Comparison of ENCODE assay signal across 8 cellular contexts in the genomic region with DNA sequence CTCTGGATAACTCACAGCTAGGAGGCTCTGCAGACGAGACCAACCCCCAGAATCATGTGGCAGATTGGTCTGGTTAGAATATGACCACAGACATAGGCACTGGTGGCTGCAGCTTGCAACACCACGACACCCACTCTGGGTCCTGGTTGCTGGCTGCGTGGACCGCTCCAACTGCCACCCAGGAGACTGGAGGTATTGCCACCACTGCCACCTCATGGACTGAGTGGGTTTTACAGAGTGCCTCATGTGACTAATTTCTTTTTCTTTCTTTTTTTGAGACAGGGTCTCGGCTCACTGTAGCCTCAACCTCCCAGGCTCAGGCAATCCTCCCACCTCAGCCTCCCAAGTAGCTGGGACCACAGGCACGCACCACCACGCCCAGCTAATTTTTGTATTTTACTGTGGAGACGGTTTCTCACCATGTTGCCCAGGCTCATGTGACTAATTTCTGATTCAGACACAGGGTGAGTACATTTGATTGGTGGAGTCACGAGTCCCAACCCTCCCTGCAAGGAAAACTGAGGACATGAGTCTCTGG. TPM values are rescaled to one million over a fixed set of nuclear protein-coding genes. Genes with fewer than 3 reads are reported as not detected.
DNase-seq lines count a peak whose midpoint lies in the region; ATAC-seq and TF ChIP-seq lines count a peak whose summit lies in the region.

No MANE protein-coding gene starts in this region.

- H2BK12ac ChIP-seq in H9 (ENCODE audit: insufficient read length, low read depth, low read length) (no peak overlapping the region), mesenchymal stem cell (ENCODE audit: low read length in 2 of 2) (peak overlapping the region; percentile 15 to 69)

- POLR2A ChIA-PET in activated CD4-positive, alpha-beta memory T cell treated with anti-CD3 and anti-CD28 coated beads, Interleukin-2, amount 10 ng/mL, durations not matched to agents 7 days and 5 days (lab: Charles Lee), result interaction anchor here (0.9 to 4.0 kb wide), 11 partner anchors 15 to 484 kb away, joined by 3 to 50 read pairs (median 6); a partner anchor contains a TSS

- H3K9me3 Mint-ChIP-seq in H9, result no peaks in the 10 kb centered on the region
- H3K9me3 Mint-ChIP-seq in activated CD4-positive, alpha-beta memory T cell treated with anti-CD3 and anti-CD28 coated beads, Interleukin-2, amount 10 ng/mL, durations not matched to agents 7 days and 5 days, result no peaks in the 10 kb centered on the region

- no peaks in the 10 kb centered on the region for H4K20me1 ChIP-seq in H9 (ENCODE audit: control insufficient read depth, insufficient read depth, insufficient read length)

- H2BK15ac ChIP-seq in H9 (ENCODE audit: low read depth, low read length) (no peak overlapping the region), mesenchymal stem cell (ENCODE audit: low read depth, poor library complexity, severe bottlenecking) (no peak overlapping the region)

- H2BK20ac ChIP-seq in H9 (ENCODE audit: low read depth, low read length, poor library complexity, severe bottlenecking), result no peak overlapping the region

- H3K79me2 ChIP-seq in H9 (ENCODE audit: insufficient read depth, low read length), result no peaks in the 10 kb centered on the region

- H2AFZ ChIP-seq in H9 (ENCODE audit: low read length) (no peak overlapping the region), mesenchymal stem cell (ENCODE audit: low read depth, low read length) (peak overlapping the region; percentile 54)

- H3K27ac Mint-ChIP-seq in H9, result no peak overlapping the region
- peak overlapping the region; percentile 90 for H3K27ac Mint-ChIP-seq in activated CD4-positive, alpha-beta memory T cell treated with anti-CD3 and anti-CD28 coated beads, Interleukin-2, amount 10 ng/mL, durations not matched to agents 7 days and 5 days

- H3K27ac ChIP-seq in H9 (ENCODE audit: insufficient read length, low read depth, low read length) (no peak overlapping the region), mesenchymal stem cell (ENCODE audit: low read length, poor library complexity, severe bottlenecking) (no peak overlapping the region)

- H3K27me3 Mint-ChIP-seq in H9 (ENCODE audit: low read depth), result no peaks in the 10 kb centered on the region; the same call in 1 of the 2 replicates
- no peaks in the 10 kb centered on the region for H3K27me3 Mint-ChIP-seq in activated CD4-positive, alpha-beta memory T cell treated with anti-CD3 and anti-CD28 coated beads, Interleukin-2, amount 10 ng/mL, durations not matched to agents 7 days and 5 days

- H3K4me1 Mint-ChIP-seq in H9, result peaks cover 8% of the 10 kb centered on the region in 2 experiments
- peaks cover 42% of the 10 kb centered on the region for H3K4me1 Mint-ChIP-seq in activated CD4-positive, alpha-beta memory T cell treated with anti-CD3 and anti-CD28 coated beads, Interleukin-2, amount 10 ng/mL, durations not matched to agents 7 days and 5 days

- no peak overlapping the region for H4K91ac ChIP-seq in H9 (ENCODE audit: insufficient read length, low read depth, low read length)
- H4K91ac ChIP-seq in mesenchymal stem cell (ENCODE audit: low read length), result no peak overlapping the region

- WGBS in H9 (ENCODE audit: extremely low coverage, insufficient read length, low lambda C conversion rate), result no CpG with 5 or more reads among the region's 9 CpGs
- 75% methylated on average over 9 of the region's 9 CpGs for WGBS in mesenchymal stem cell

- DNase-seq in COR-L47 (lab: John Stamatoyannopoulos, UW), result peak; percentile 56
- DNase-seq in H9, result peak; percentile 52
- peak; percentile 15 for DNase-seq in NCI-H748 treated with DMSO at 0.1 percent for 48 hours (lab: John Stamatoyannopoulos, UW)
- DNase-seq in activated CD4-positive, alpha-beta memory T cell treated with anti-CD3 and anti-CD28 coated beads, Interleukin-2, amount 10 ng/mL, durations not matched to agents 7 days and 5 days, result peak; percentile 80
- DNase-seq in effector CD8-positive, alpha-beta T cell (lab: John Stamatoyannopoulos, UW), result peak; percentile 49
- peak; percentile 68 for DNase-seq in mesenchymal stem cell
- peak; percentile 40 for DNase-seq in stimulated activated CD8-positive, alpha-beta memory T cell treated with anti-CD3 and anti-CD28 coated beads, Interleukin-4, amount 100 ng/mL, for 24 hours (ENCODE audit: low read depth)

- H3K27me3 ChIP-seq in H9 (ENCODE audit: insufficient read depth, low read length) (no peaks in the 10 kb centered on the region), mesenchymal stem cell (ENCODE audit: control insufficient read depth in 1 of 2, insufficient read depth in 1 of 2, low read length in 2 of 2) (no peaks in the 10 kb centered on the region)

- CTCF ChIA-PET in activated CD4-positive, alpha-beta memory T cell treated with anti-CD3 and anti-CD28 coated beads, Interleukin-2, amount 10 ng/mL, durations not matched to agents 7 days and 5 days (lab: Charles Lee), result interaction anchor here (0.7 to 11.2 kb wide), 22 partner anchors 12 to 106 kb away, joined by 3 to 172 read pairs (median 4); a partner anchor contains a TSS

- H3K4me3 Mint-ChIP-seq in H9, result no peak overlapping the region
- H3K4me3 Mint-ChIP-seq in activated CD4-positive, alpha-beta memory T cell treated with anti-CD3 and anti-CD28 coated beads, Interleukin-2, amount 10 ng/mL, durations not matched to agents 7 days and 5 days, result peak overlapping the region; percentile 56

- H2BK5ac ChIP-seq in H9 (ENCODE audit: insufficient read length, low read length), result no peak overlapping the region
- no peak overlapping the region for H2BK5ac ChIP-seq in mesenchymal stem cell (ENCODE audit: low read depth, low read length, poor library complexity, severe bottlenecking)

- no peaks in the 10 kb centered on the region for H3K23me2 ChIP-seq in H9 (ENCODE audit: insufficient read length, low read depth, low read length, poor library complexity, severe bottlenecking)

- H4K8ac ChIP-seq in H9 (replicated peaks; ENCODE audit: insufficient read length, low read depth, low read length) (no peak overlapping the region), mesenchymal stem cell (ENCODE audit: low read length) (peak overlapping the region; percentile 10)

- H3K9me3 ChIP-seq in H9 (ENCODE audit: control insufficient read depth, low read depth, low read length) (no peaks in the 10 kb centered on the region), mesenchymal stem cell (ENCODE audit: control insufficient read depth, low read length) (no peaks in the 10 kb centered on the region)

- H3K4me2 ChIP-seq in H9 (ENCODE audit: insufficient read depth, insufficient read length, low read length) (no peak overlapping the region), mesenchymal stem cell (ENCODE audit: low read length, poor library complexity, severe bottlenecking) (no peak overlapping the region)

- TF ChIP-seq CTCF in H9 (conservative IDR thresholded peaks at IDR 0.05), result peak; percentile 65

- no peak overlapping the region for H3K56ac ChIP-seq in H9 (ENCODE audit: insufficient read length, low read depth, low read length)

- no peak overlapping the region for H3K4me3 ChIP-seq in mesenchymal stem cell (ENCODE audit: insufficient read depth in 1 of 2, low read depth in 1 of 2, low read length in 2 of 2)

- H3K23ac ChIP-seq in H9 (ENCODE audit: insufficient read length, low read depth, low read length), result no peak overlapping the region
- H3K23ac ChIP-seq in mesenchymal stem cell (ENCODE audit: low read length in 2 of 2), result no peak overlapping the region

- H3K4ac ChIP-seq in H9 (ENCODE audit: low read depth, low read length) (no peak overlapping the region), mesenchymal stem cell (ENCODE audit: low read depth in 1 of 2, low read length in 2 of 2) (peak overlapping the region in 1 of 2 experiments; percentile 73)

- no peak overlapping the region for H2BK120ac ChIP-seq in H9 (ENCODE audit: low read depth, low read length, poor library complexity, severe bottlenecking)
- H2BK120ac ChIP-seq in mesenchymal stem cell (ENCODE audit: low read depth, low read length), result no peak overlapping the region

- H3K4me1 ChIP-seq in H9 (ENCODE audit: insufficient read depth, low read length), result peaks cover 2% of the 10 kb centered on the region; the same call in 1 of the 2 replicates
- peaks cover 13% of the 10 kb centered on the region for H3K4me1 ChIP-seq in mesenchymal stem cell (ENCODE audit: control insufficient read depth, insufficient read depth, low read depth, low read length)

- H4K5ac ChIP-seq in H9 (ENCODE audit: insufficient read length, low read depth, low read length), result no peak overlapping the region

- no peaks in the 10 kb centered on the region for H3K36me3 ChIP-seq in mesenchymal stem cell (ENCODE audit: control insufficient read depth in 1 of 2, insufficient read depth in 2 of 2, low read depth in 1 of 2, low read length in 2 of 2)

- H2AK5ac ChIP-seq in H9 (ENCODE audit: insufficient read length, low read length) (no peak overlapping the region), mesenchymal stem cell (ENCODE audit: low read length, severe bottlenecking) (peak overlapping the region; percentile 19)

- no peak for ATAC-seq in GM21390 (IDR thresholded peaks at IDR 0.05; ENCODE audit: unreplicated experiment)

- H3K79me1 ChIP-seq in H9 (ENCODE audit: insufficient read depth, low read depth, low read length, poor library complexity, severe bottlenecking), result no peaks in the 10 kb centered on the region
- no peaks in the 10 kb centered on the region for H3K79me1 ChIP-seq in mesenchymal stem cell (replicated peaks; ENCODE audit: low read length, poor library complexity, severe bottlenecking)

- H3K9ac ChIP-seq in H9 (ENCODE audit: extremely low read depth, insufficient read length, low read length), result no peak overlapping the region
- peak overlapping the region; percentile 82 for H3K9ac ChIP-seq in mesenchymal stem cell (ENCODE audit: low read length)

- H3T11ph ChIP-seq in H9 (ENCODE audit: low read length), result no peak overlapping the region

- H3K14ac ChIP-seq in H9 (ENCODE audit: insufficient read depth, low read length), result no peak overlapping the region; the same call in 1 of the 2 replicates
- H3K14ac ChIP-seq in mesenchymal stem cell (ENCODE audit: low read length in 2 of 2), result no peak overlapping the region

- H3K18ac ChIP-seq in H9 (ENCODE audit: insufficient read length, low read depth, low read length), result no peak overlapping the region
- peak overlapping the region; percentile 38 to 42 for H3K18ac ChIP-seq in mesenchymal stem cell (ENCODE audit: low read depth in 1 of 2, low read length in 2 of 2)

- H3K36me3 Mint-ChIP-seq in H9 (ENCODE audit: insufficient read depth in 1 of 3, low read depth in 3 of 3), result no peaks in the 10 kb centered on the region
- H3K36me3 Mint-ChIP-seq in activated CD4-positive, alpha-beta memory T cell treated with anti-CD3 and anti-CD28 coated beads, Interleukin-2, amount 10 ng/mL, durations not matched to agents 7 days and 5 days (ENCODE audit: low read depth), result no peaks in the 10 kb centered on the region

RNA-seq across cellular contexts. Expression of a gene that starts 29.9 kb away (rescaled TPM):
- not detected in 2 replicates for total RNA-seq in H9 (2021)
- not detected for total RNA-seq in activated CD4-positive, alpha-beta memory T cell treated with anti-CD3 and anti-CD28 coated beads, Interleukin-2, amount 10 ng/mL, durations not matched to agents 7 days and 5 days
- polyA plus RNA-seq in mesenchymal stem cell (2013, experiment 1 of 2), result not detected
- polyA plus RNA-seq in mesenchymal stem cell (2013, experiment 2 of 2), result not detected

RNA-seq across cellular contexts. Expression of a gene that starts 45.2 kb away (rescaled TPM):
- 120 and 123 TPM in 2 replicates for total RNA-seq in H9 (2021)
- total RNA-seq in activated CD4-positive, alpha-beta memory T cell treated with anti-CD3 and anti-CD28 coated beads, Interleukin-2, amount 10 ng/mL, durations not matched to agents 7 days and 5 days, result 100 to 1,000 TPM; 152 to 158 TPM
- 115 TPM for polyA plus RNA-seq in mesenchymal stem cell (2013, experiment 1 of 2)
- polyA plus RNA-seq in mesenchymal stem cell (2013, experiment 2 of 2), result 115 TPM

Comparison
In these comparisons a context has a peak if more than half of its experiments do, and no peak if none do; other contexts are left out.
1. DNase-seq: peak in every context shown above with its lines; median percentile 80 in activated CD4-positive, alpha-beta memory T cell treated with anti-CD3 and anti-CD28 coated beads, Interleukin-2, amount 10 ng/mL, durations not matched to agents 7 days and 5 days; 68 in mesenchymal stem cell; 56 in COR-L47; 52 in H9; 49 in effector CD8-positive, alpha-beta T cell; 40 in stimulated activated CD8-positive, alpha-beta memory T cell treated with anti-CD3 and anti-CD28 coated beads, Interleukin-4, amount 100 ng/mL, for 24 hours; 15 in NCI-H748 treated with DMSO at 0.1 percent for 48 hours.